ENCODE assay signal across 8 cellular contexts in the genomic region with DNA sequence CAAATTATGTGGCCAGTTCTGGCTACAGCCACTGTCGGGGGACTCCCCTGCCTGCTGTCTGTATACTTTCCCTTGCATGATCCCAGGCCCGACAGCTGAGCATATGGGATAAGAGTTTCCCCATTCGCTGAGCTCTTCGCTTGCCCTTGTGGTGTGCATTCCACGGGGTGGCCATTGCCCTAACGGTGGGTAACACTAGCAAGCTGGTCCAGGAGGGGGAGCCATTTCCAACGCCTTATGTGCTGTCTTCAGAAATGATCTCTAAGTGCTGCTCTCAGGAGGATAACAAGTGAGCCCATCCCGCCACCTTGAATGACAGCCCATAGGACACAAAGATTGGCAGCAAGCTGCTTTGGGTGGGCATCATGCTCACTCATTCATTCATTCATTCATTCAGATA.
DNase-seq lines count a peak whose midpoint lies in the region; ATAC-seq and TF ChIP-seq lines count a peak whose summit lies in the region.

No MANE protein-coding gene starts in this region.

- H3K27me3 ChIP-seq in WERI-Rb-1 (ENCODE audit: insufficient read depth, low read depth, severe bottlenecking) (no peaks in the 10 kb centered on the region), colonic mucosa (no peaks in the 10 kb centered on the region), Peyer's patch (no peaks in the 10 kb centered on the region)

- TF ChIP-seq POLR2A in Peyer's patch (IDR thresholded peaks at IDR 0.05), result no peak

- intact Hi-C loops in colonic mucosa (cut with DNase I), result loop anchor here (10.0 kb wide), 1 partner anchor 453 kb away; no protein-coding TSS in a partner anchor

- no peaks in the 10 kb centered on the region for H3K4me1 ChIP-seq in colonic mucosa
- H3K4me1 ChIP-seq in Peyer's patch, result no peaks in the 10 kb centered on the region

- H3K4me3 ChIP-seq in WERI-Rb-1 (ENCODE audit: low read depth, low read length), result no peak overlapping the region
- no peak overlapping the region for H3K4me3 ChIP-seq in colonic mucosa
- no peak overlapping the region for H3K4me3 ChIP-seq in Peyer's patch

- peak; percentile 44; the same call in 1 of the 2 replicates for TF ChIP-seq CTCF in WERI-Rb-1 (IDR thresholded peaks at IDR 0.05; ENCODE audit: low read depth, low read length)
- no peak for TF ChIP-seq CTCF in colonic mucosa (IDR thresholded peaks at IDR 0.05)
- TF ChIP-seq CTCF in Peyer's patch (IDR thresholded peaks at IDR 0.05), result peak in 1 of 6 experiments; percentile 5
- TF ChIP-seq CTCF in omental fat pad (IDR thresholded peaks at IDR 0.05), result no peak

- H3K9ac ChIP-seq in colonic mucosa (ENCODE audit: low read depth in 2 of 2, low read length in 2 of 2), result no peak overlapping the region

- H3K36me3 ChIP-seq in WERI-Rb-1, result no peaks in the 10 kb centered on the region
- H3K36me3 ChIP-seq in colonic mucosa, result no peaks in the 10 kb centered on the region
- H3K36me3 ChIP-seq in Peyer's patch, result no peaks in the 10 kb centered on the region

- H3K9me3 ChIP-seq in WERI-Rb-1 (ENCODE audit: severe bottlenecking) (no peaks in the 10 kb centered on the region), colonic mucosa (no peaks in the 10 kb centered on the region), Peyer's patch (no peaks in the 10 kb centered on the region)

- no peak overlapping the region for H3K27ac ChIP-seq in WERI-Rb-1
- no peak overlapping the region for H3K27ac ChIP-seq in colonic mucosa
- no peak overlapping the region for H3K27ac ChIP-seq in Peyer's patch

- ATAC-seq in omental fat pad (ENCODE audit: low FRiP score), result no peak

- peak; percentile 12 for DNase-seq in NCI-H1436 (lab: John Stamatoyannopoulos, UW)
- DNase-seq in NCI-H1436 treated with DMSO at 0.1 percent for 48 hours (lab: John Stamatoyannopoulos, UW), result no peak
- peak; percentile 12 for DNase-seq in HCEC 1CT
- peak; percentile 38 for DNase-seq in WERI-Rb-1
- DNase-seq in lung microvascular endothelial cell (ENCODE audit: low read depth in 2 of 2), result peak; percentile 52 to 56
- no peak for DNase-seq in colonic mucosa
- no peak for DNase-seq in Peyer's patch
- no peak for DNase-seq in omental fat pad (ENCODE audit: low spot score)

Comparison
In these comparisons a context has a peak if more than half of its experiments do, and no peak if none do; other contexts are left out.
1. DNase-seq: peak in NCI-H1436 (single experiment), HCEC 1CT (single experiment), WERI-Rb-1 (single experiment) and lung microvascular endothelial cell (2 of 2); none in NCI-H1436 treated with DMSO at 0.1 percent for 48 hours (single experiment), colonic mucosa (single experiment), Peyer's patch (0 of 3) and omental fat pad (single experiment).